In the genomic region with DNA sequence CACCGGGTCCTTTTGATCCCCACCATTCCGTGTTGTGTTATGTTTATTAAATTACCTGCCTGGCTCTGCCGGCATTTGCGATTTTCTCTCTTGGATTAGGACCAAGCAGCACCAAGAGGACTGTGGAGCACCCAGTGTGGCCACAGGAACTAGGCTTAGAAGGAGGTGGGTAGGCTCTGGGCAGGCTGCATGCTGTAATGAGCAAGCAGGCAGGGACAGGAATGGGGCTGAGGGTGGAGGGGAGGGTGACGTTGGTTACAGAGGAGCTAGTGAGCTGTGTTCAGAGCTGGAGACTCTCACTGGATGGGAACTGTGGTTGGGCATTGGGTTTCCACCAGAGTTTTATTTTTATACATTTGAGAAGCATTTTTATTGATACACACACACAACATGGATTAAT, we compare ENCODE assay signal across 22 cellular contexts. TPM values are rescaled to one million over a fixed set of nuclear protein-coding genes. Genes with fewer than 3 reads are reported as not detected.
"Had no signal": no experiment of that assay in that cellular context is flagged by ENCODE, and none has a peak within 500 bp of the region (broad histone marks: within the 10 kb centered on the region; RNA-seq: fewer than 3 reads in every experiment).

No MANE protein-coding gene starts in this region.

- H3K36me3 ChIP-seq: esophagus squamous epithelium, neutrophil, sigmoid colon, stomach, thoracic aorta, transverse colon had no signal

- H3K4me1 ChIP-seq: esophagus squamous epithelium, sigmoid colon, stomach had no signal

- H3K4me3 Mint-ChIP-seq: naive B cell, nephron progenitor cell had no signal

- H3K9me3 ChIP-seq: esophagus squamous epithelium, sigmoid colon, thoracic aorta, transverse colon had no signal

- H3K4me3 ChIP-seq: dorsolateral prefrontal cortex, esophagus squamous epithelium, lung, sigmoid colon, skin epidermis, stomach, thoracic aorta, transverse colon had no signal

- H3K27ac Mint-ChIP-seq: naive B cell, nephron progenitor cell had no signal

- DNase-seq: cortex of kidney; dorsolateral prefrontal cortex; effector memory CD4-positive, alpha-beta T cell; esophagus squamous epithelium; foreskin fibroblast; left colon; left ventricle myocardium superior; mesenchymal stem cell; naive B cell; nephron progenitor cell; posterior cingulate gyrus; stimulated activated naive CD4-positive, alpha-beta T cell; stomach; substantia nigra; transverse colon had no signal

- H3K36me3 Mint-ChIP-seq: naive B cell had no signal

- H3K27ac ChIP-seq: dorsolateral prefrontal cortex, epithelial cell of prostate, esophagus squamous epithelium, neutrophil, sigmoid colon, skin epidermis, stomach, thoracic aorta, transverse colon had no signal

- ATAC-seq: left colon, left ventricle myocardium superior had no signal

RNA-seq across cellular contexts. Expression of gene SCN5A, which starts 7.9 kb away (rescaled TPM):
- total RNA-seq: osteocyte had no signal
